8 cellular contexts compared by ENCODE assay signal in the genomic region with DNA sequence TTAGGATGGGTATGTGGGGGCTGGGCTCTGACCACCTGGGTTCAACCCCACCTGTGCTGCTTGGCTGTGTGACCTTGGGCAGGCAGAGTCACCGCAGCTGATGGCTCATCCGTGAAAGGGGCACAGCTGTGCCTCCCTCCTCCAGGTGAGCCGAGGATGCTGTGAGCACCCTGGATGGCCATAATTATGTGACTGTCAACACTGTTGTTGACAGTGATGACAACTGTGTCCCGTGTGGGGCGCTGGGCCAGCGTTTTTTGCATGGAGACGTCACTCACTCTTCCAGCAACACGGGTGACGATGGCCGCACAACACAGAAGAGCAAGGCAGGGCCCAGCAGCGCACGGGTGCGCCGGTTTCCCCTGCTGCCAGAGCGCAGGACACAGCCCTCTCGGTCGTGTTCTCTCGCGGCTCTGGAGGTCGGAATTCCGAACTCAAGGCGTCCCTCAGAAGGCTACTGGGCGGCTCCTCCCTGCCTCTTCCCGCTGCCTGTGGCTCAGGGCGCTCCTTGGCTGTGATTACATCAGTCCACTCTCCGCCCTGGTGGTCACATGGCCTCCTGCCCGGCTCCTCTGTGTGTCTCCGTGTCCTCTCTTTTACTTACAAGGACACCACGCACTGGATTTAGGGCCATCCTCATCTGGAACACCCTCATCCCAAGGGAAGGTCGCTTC. TPM values are rescaled to one million over a fixed set of nuclear protein-coding genes. Genes with fewer than 3 reads are reported as not detected.
A peak's percentile ranks its signal among the peaks of the same experiment; 100 is the strongest.
DNase-seq lines count a peak whose midpoint lies in the region; ATAC-seq and TF ChIP-seq lines count a peak whose summit lies in the region.

No MANE protein-coding gene starts in this region.

- H3F3A ChIP-seq in PC-3 (ENCODE audit: low read length, unreplicated experiment), result no peaks in the 10 kb centered on the region

- no peaks in the 10 kb centered on the region for H3K27me3 ChIP-seq in CD4-positive, alpha-beta T cell (ENCODE audit: control insufficient read depth, insufficient read depth, low read length)
- H3K27me3 ChIP-seq in PC-3 (ENCODE audit: low read length), result no peaks in the 10 kb centered on the region
- no peaks in the 10 kb centered on the region for H3K27me3 ChIP-seq in breast epithelium
- no peaks in the 10 kb centered on the region for H3K27me3 ChIP-seq in mesendoderm (ENCODE audit: insufficient read depth, low read length, poor library complexity)
- no peaks in the 10 kb centered on the region for H3K27me3 ChIP-seq in uterus

- H3K9me2 ChIP-seq in PC-3 (replicated peaks; ENCODE audit: low read length), result no peaks in the 10 kb centered on the region

- H3K79me2 ChIP-seq in PC-3 (ENCODE audit: low read length) (peaks cover 16% of the 10 kb centered on the region), mesendoderm (ENCODE audit: control insufficient read depth, insufficient read depth, low read length) (no peaks in the 10 kb centered on the region)

- peaks cover 17% of the 10 kb centered on the region for H3K36me3 Mint-ChIP-seq in CD4-positive, alpha-beta T cell (ENCODE audit: low read depth)

- CTCF ChIA-PET in CD4-positive, alpha-beta T cell (lab: Charles Lee), result no interaction called here
- CTCF ChIA-PET in PC-3 (lab: Charles Lee), result no interaction called here

- H3K9me3 ChIP-seq in CD4-positive, alpha-beta T cell (ENCODE audit: control insufficient read depth, low read length), result no peaks in the 10 kb centered on the region
- H3K9me3 ChIP-seq in PC-3 (ENCODE audit: low read length), result no peaks in the 10 kb centered on the region
- no peaks in the 10 kb centered on the region for H3K9me3 ChIP-seq in breast epithelium
- H3K9me3 ChIP-seq in uterus, result no peaks in the 10 kb centered on the region

- H3K18ac ChIP-seq in mesendoderm (ENCODE audit: low read length), result no peak overlapping the region

- peak; percentile 72 for ATAC-seq in CD4-positive, alpha-beta T cell (ENCODE audit: poor library complexity)
- ATAC-seq in PC-3, result no peak
- ATAC-seq in HG02884 (IDR thresholded peaks at IDR 0.05; ENCODE audit: unreplicated experiment), result no peak

- no peaks in the 10 kb centered on the region for H3K9me3 Mint-ChIP-seq in CD4-positive, alpha-beta T cell

- TF ChIP-seq CTCF in CD4-positive, alpha-beta T cell (IDR thresholded peaks at IDR 0.05), result no peak
- TF ChIP-seq CTCF in PC-3 (conservative IDR thresholded peaks at IDR 0.05; ENCODE audit: low read depth, low read length) (no peak), breast epithelium (IDR thresholded peaks at IDR 0.05) (no peak), uterus (IDR thresholded peaks at IDR 0.05) (no peak)

- H3K27me3 Mint-ChIP-seq in CD4-positive, alpha-beta T cell, result no peaks in the 10 kb centered on the region

- H3K9ac ChIP-seq in PC-3 (ENCODE audit: low read length) (no peak overlapping the region), mesendoderm (ENCODE audit: low read length) (no peak overlapping the region)

- peak overlapping the region; percentile 99 for H3K4me3 Mint-ChIP-seq in CD4-positive, alpha-beta T cell

- H3K4me1 Mint-ChIP-seq in CD4-positive, alpha-beta T cell (ENCODE audit: low read depth), result peaks cover 37% of the 10 kb centered on the region

- no TSS peak for BruUV-seq in PC-3 (replicated peaks; lab: Mats Ljungman, UMichigan)

- H4K20me1 ChIP-seq in PC-3 (ENCODE audit: low read length), result no peaks in the 10 kb centered on the region

- H4K8ac ChIP-seq in mesendoderm (ENCODE audit: low read depth, low read length), result no peak overlapping the region

- no peak overlapping the region for H4K5ac ChIP-seq in mesendoderm (ENCODE audit: low read length)

- no peak overlapping the region for H2AFZ ChIP-seq in PC-3 (ENCODE audit: low read length)

- H3K4me2 ChIP-seq in PC-3 (ENCODE audit: low read length) (peak overlapping the region; percentile 89), mesendoderm (ENCODE audit: low read length) (no peak overlapping the region)

- H2BK15ac ChIP-seq in mesendoderm (replicated peaks; ENCODE audit: low read depth), result no peak overlapping the region

- H2AK5ac ChIP-seq in mesendoderm (ENCODE audit: low read length), result no peak overlapping the region

- POLR2A ChIA-PET in CD4-positive, alpha-beta T cell (lab: Charles Lee), result interaction anchor here (1.4 to 2.6 kb wide), 3 partner anchors 21 to 42 kb away, joined by 4 to 20 read pairs (median 16); partner anchors contain the start of gene ABLIM2
- POLR2A ChIA-PET in PC-3 (lab: Charles Lee; ENCODE audit: unreplicated experiment), result no interaction called here

- TF ChIP-seq POLR2A in breast epithelium (IDR thresholded peaks at IDR 0.05), result no peak
- TF ChIP-seq POLR2A in uterus (IDR thresholded peaks at IDR 0.05), result peak; percentile 18 to 22

- no peak overlapping the region for H2BK120ac ChIP-seq in mesendoderm (ENCODE audit: low read depth, low read length)

- DNase-seq in CD4-positive, alpha-beta T cell, result peak in 8 of 10 experiments; percentile 21 to 67 (median 45)
- DNase-seq in PC-3 (no peak), breast epithelium (ENCODE audit: low spot score in 2 of 2) (peak in 1 of 2 donors; percentile 69), mesendoderm (no peak), uterus (no peak), foreskin melanocyte (no peak), NCI-H2171 treated with DMSO at 0.1 percent for 48 hours (lab: John Stamatoyannopoulos, UW) (no peak)

- no peaks in the 10 kb centered on the region for H3K79me1 ChIP-seq in mesendoderm (ENCODE audit: low read length)

- H3K4me3 ChIP-seq in PC-3 (ENCODE audit: low read length) (peak overlapping the region; percentile 69; the same call in 1 of the 2 replicates), breast epithelium (peak overlapping the region; percentile 48 to 66 (median 53)), mesendoderm (ENCODE audit: low read length) (no peak overlapping the region), uterus (peak overlapping the region in 1 of 2 donors; percentile 11)

- H3K23ac ChIP-seq in mesendoderm (ENCODE audit: low read length), result no peak overlapping the region

- H3K36me3 ChIP-seq in PC-3 (ENCODE audit: low read depth, low read length), result no peaks in the 10 kb centered on the region
- no peaks in the 10 kb centered on the region for H3K36me3 ChIP-seq in breast epithelium
- no peaks in the 10 kb centered on the region for H3K36me3 ChIP-seq in mesendoderm (ENCODE audit: control insufficient read depth, insufficient read depth, low read length)
- no peaks in the 10 kb centered on the region for H3K36me3 ChIP-seq in uterus

- H3K27ac ChIP-seq in CD4-positive, alpha-beta T cell (ENCODE audit: low read depth, low read length), result peak overlapping the region; percentile 79
- H3K27ac ChIP-seq in PC-3 (ENCODE audit: low read length) (no peak overlapping the region), breast epithelium (peak overlapping the region; percentile 72 to 82), mesendoderm (ENCODE audit: low read depth, low read length) (no peak overlapping the region), uterus (peak overlapping the region; percentile 45 to 48)

- H3K56ac ChIP-seq in mesendoderm (ENCODE audit: low read length), result peak overlapping the region; percentile 2

- intact Hi-C loops in CD4-positive, alpha-beta T cell (cut with DNase I, micrococcal nuclease), result loop anchor here in 1 of 2 experiments (1.0 to 2.0 kb wide), 3 partner anchors 21 to 42 kb away; partner anchors contain the start of gene ABLIM2
- intact Hi-C loops in PC-3 (cut with micrococcal nuclease), result no loop called here
- intact Hi-C loops in breast epithelium (cut with DNase I; ENCODE audit: low total_unique reads), result no loop called here
- intact Hi-C loops in uterus (cut with DNase I; ENCODE audit: low total_unique reads), result no loop called here

- no CpG with 5 or more reads among the region's 30 CpGs for WGBS in mesendoderm (ENCODE audit: extremely low coverage, insufficient coverage, low lambda C conversion rate)

- H3K27ac Mint-ChIP-seq in CD4-positive, alpha-beta T cell, result peak overlapping the region; percentile 99

- no peak overlapping the region for H3K4ac ChIP-seq in mesendoderm (ENCODE audit: low read depth, low read length)

- peaks cover 18% of the 10 kb centered on the region for H3K4me1 ChIP-seq in PC-3 (ENCODE audit: insufficient read depth, low read length)
- peaks cover 0 to 17% of the 10 kb centered on the region in 2 donors for H3K4me1 ChIP-seq in breast epithelium
- H3K4me1 ChIP-seq in mesendoderm (ENCODE audit: control insufficient read depth, low read depth, low read length), result no peaks in the 10 kb centered on the region
- peaks cover 0 to 8% of the 10 kb centered on the region in 2 donors for H3K4me1 ChIP-seq in uterus

- no peak overlapping the region for H2BK5ac ChIP-seq in mesendoderm (ENCODE audit: low read length)

RNA-seq across cellular contexts. Expression of gene SH3TC1, which starts 1.3 kb away (rescaled TPM):
- total RNA-seq in CD4-positive, alpha-beta T cell, result 100 to 1,000 TPM; 119 to 127 TPM
- total RNA-seq in PC-3 (2014; rRNA removed) (22.6 and 23.1 TPM in 2 replicates), breast epithelium (10 to 100 TPM; 16.4 to 28.8 (median 17.3) TPM), uterus (10 to 100 TPM in 2 of 4 donors, 1 to 10 TPM in 2; 5.1 to 16.4 (median 11.3) TPM)
- 0.17 TPM for polyA plus RNA-seq in mesendoderm (2013, experiment 1 of 2)
- 0.13 TPM for polyA plus RNA-seq in mesendoderm (2013, experiment 2 of 2)

RNA-seq across cellular contexts. Expression of gene ABLIM2, which starts 41.8 kb away (rescaled TPM):
- total RNA-seq in CD4-positive, alpha-beta T cell, result 1 to 10 TPM; 2.5 to 2.7 TPM
- total RNA-seq in PC-3 (2014; rRNA removed) (3.2 and 3.6 TPM in 2 replicates), breast epithelium (10 to 100 TPM in 1 of 3 donors, 1 to 10 TPM in 2; 4.8 to 11.5 (median 8.2) TPM), uterus (1 to 10 TPM in 2 of 4 donors, under 1 TPM in 2; 0.77 to 6.0 (median 1.5) TPM)
- 0.45 TPM for polyA plus RNA-seq in mesendoderm (2013, experiment 1 of 2)
- 0.55 TPM for polyA plus RNA-seq in mesendoderm (2013, experiment 2 of 2)

Comparison
In these comparisons a context has a peak if more than half of its experiments do, and no peak if none do; other contexts are left out.
1. DNase-seq: peak in CD4-positive, alpha-beta T cell (8 of 10); none in PC-3 (single experiment), mesendoderm (single experiment), uterus (0 of 2), foreskin melanocyte (single experiment) and NCI-H2171 treated with DMSO at 0.1 percent for 48 hours (single experiment).
2. H3K27ac ChIP-seq: peak in CD4-positive, alpha-beta T cell (single experiment), breast epithelium (2 of 2) and uterus (2 of 2); none in PC-3 (single experiment) and mesendoderm (single experiment).